ENCODE assay signal across 9 cellular contexts in the genomic region with DNA sequence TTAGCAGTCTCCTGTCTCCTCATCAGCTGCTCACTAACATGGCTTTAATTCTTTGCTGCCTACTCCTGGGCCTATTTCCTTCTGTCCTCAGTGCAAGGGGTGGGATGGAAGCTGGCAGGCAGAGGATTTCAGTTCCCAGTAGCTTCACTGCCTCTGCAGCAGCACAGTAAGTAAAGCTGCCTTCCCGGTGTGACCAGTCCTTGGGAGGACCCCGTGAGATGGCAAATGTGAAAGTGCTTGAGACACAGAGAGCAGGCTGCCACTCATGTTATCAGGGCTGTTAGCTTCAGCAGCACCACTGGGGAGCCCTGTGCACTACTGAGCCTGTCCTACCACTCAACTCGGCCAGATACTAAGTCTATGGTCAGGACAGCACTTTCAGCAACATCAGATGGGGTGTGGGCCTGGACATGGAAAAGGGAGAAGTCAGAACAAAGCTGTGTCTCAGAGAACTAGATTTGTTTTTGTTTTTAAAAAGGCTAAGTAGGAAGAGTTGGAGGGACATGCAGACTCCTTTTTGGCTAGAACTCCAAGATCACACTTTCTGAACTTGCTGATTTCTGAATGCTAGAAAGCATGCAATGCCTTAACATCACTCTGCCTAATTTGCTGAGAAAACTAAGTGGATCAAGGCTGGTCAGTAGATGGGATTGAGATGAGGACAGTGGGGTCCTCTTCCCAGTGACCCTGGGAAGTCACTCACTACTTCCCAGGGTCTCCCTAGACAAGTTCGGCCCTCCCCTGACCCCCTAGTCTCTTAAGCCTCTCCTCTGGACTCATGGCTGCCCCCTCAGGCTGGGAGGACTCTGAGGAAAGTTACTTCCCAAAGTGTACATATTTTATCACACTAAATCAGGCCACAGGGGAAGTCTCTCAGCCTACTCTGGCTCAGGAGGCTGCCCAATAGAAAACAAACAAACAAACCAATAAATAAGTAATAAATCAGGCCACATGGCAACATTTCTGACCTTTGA. TPM values are rescaled to one million over a fixed set of nuclear protein-coding genes. Genes with fewer than 3 reads are reported as not detected.
A peak's percentile ranks its signal among the peaks of the same experiment; 100 is the strongest.
DNase-seq lines count a peak whose midpoint lies in the region; ATAC-seq and TF ChIP-seq lines count a peak whose summit lies in the region.
"Had no signal": no experiment of that assay in that cellular context is flagged by ENCODE, and none has a peak within 500 bp of the region (broad histone marks: within the 10 kb centered on the region; RNA-seq: fewer than 3 reads in every experiment).

No MANE protein-coding gene starts in this region.

- no peaks in the 10 kb centered on the region for H3K9me3 Mint-ChIP-seq in CD4-positive, CD25-positive, alpha-beta regulatory T cell
- no peaks in the 10 kb centered on the region; the same call in 1 of the 3 replicates for H3K9me3 Mint-ChIP-seq in GM23338
- H3K9me3 Mint-ChIP-seq in immature natural killer cell, result no peaks in the 10 kb centered on the region

- peak overlapping the region; percentile 89 to 92 (median 90) for H3K4me3 Mint-ChIP-seq in CD4-positive, CD25-positive, alpha-beta regulatory T cell
- H3K4me3 Mint-ChIP-seq in GM23338 (peak overlapping the region; percentile 81), immature natural killer cell (peak overlapping the region; percentile 82 to 90 (median 86))

- peak overlapping the region; percentile 94 for H3K4me2 ChIP-seq in GM23338

- peak; percentile 57 to 63 for TF ChIP-seq CTCF in GM23338 (conservative IDR thresholded peaks at IDR 0.05; ENCODE audit: low read depth in 2 of 2)
- TF ChIP-seq CTCF in body of pancreas (IDR thresholded peaks at IDR 0.05), result peak in 1 of 7 experiments; percentile 11

- peak overlapping the region; percentile 63; the same call in 1 of the 2 replicates for H2AFZ ChIP-seq in GM23338

- intact Hi-C loops in body of pancreas (cut with DNase I), result no loop called here

- no peaks in the 10 kb centered on the region for H3K36me3 ChIP-seq in CD4-positive, CD25-positive, alpha-beta regulatory T cell (ENCODE audit: control insufficient read depth, insufficient read depth, low read length)
- no peaks in the 10 kb centered on the region for H3K36me3 ChIP-seq in GM23338 (ENCODE audit: insufficient read depth)
- H3K36me3 ChIP-seq in body of pancreas (replicated peaks in 1 of 2; ENCODE audit: insufficient read depth in 1 of 2, low read depth in 2 of 2), result no peaks in the 10 kb centered on the region

- H3K27me3 Mint-ChIP-seq in CD4-positive, CD25-positive, alpha-beta regulatory T cell, result no peaks in the 10 kb centered on the region
- H3K27me3 Mint-ChIP-seq in GM23338 (ENCODE audit: insufficient read depth, low read depth, poor library complexity) (peaks cover 20% of the 10 kb centered on the region), immature natural killer cell (ENCODE audit: low read depth in 3 of 3) (peaks cover 0 to 1% (median 0%) of the 10 kb centered on the region in 3 donors)

- H3K4me3 ChIP-seq in CD4-positive, CD25-positive, alpha-beta regulatory T cell (ENCODE audit: low read depth, low read length), result peak overlapping the region; percentile 68
- H3K4me3 ChIP-seq in GM23338 (peak overlapping the region; percentile 84), body of pancreas (peak overlapping the region in 1 of 2 donors; percentile 41)

- H3K9me3 ChIP-seq in CD4-positive, CD25-positive, alpha-beta regulatory T cell (ENCODE audit: control insufficient read depth in 2 of 2, low read length in 2 of 2), result no peaks in the 10 kb centered on the region
- H3K9me3 ChIP-seq in body of pancreas, result no peaks in the 10 kb centered on the region

- no peaks in the 10 kb centered on the region for H3K36me3 Mint-ChIP-seq in CD4-positive, CD25-positive, alpha-beta regulatory T cell
- H3K36me3 Mint-ChIP-seq in GM23338 (ENCODE audit: low read depth), result no peaks in the 10 kb centered on the region
- H3K36me3 Mint-ChIP-seq in immature natural killer cell, result no peaks in the 10 kb centered on the region

- H3K27ac Mint-ChIP-seq in CD4-positive, CD25-positive, alpha-beta regulatory T cell, result peak overlapping the region; percentile 88 to 95 (median 93)
- H3K27ac Mint-ChIP-seq in GM23338 (peak overlapping the region; percentile 19; the same call in 1 of the 2 replicates), immature natural killer cell (peak overlapping the region; percentile 81 to 94 (median 87))

- WGBS in body of pancreas, 2 donors, result 13 to 22% methylated on average over 4 of the region's 4 CpGs

- TF ChIP-seq POLR2A in body of pancreas (IDR thresholded peaks at IDR 0.05), result no peak

- peaks cover 5% of the 10 kb centered on the region for H3K79me2 ChIP-seq in GM23338 (replicated peaks; ENCODE audit: insufficient read depth)

- H3K27ac ChIP-seq in CD4-positive, CD25-positive, alpha-beta regulatory T cell (ENCODE audit: insufficient read depth, low read length, poor library complexity, severe bottlenecking), result peak overlapping the region; percentile 68
- peak overlapping the region; percentile 47 for H3K27ac ChIP-seq in GM23338 (ENCODE audit: low read depth)
- H3K27ac ChIP-seq in body of pancreas, result peak overlapping the region; percentile 51 to 79 (median 67)

- peaks cover 0 to 44% (median 26%) of the 10 kb centered on the region in 4 donors for H3K4me1 Mint-ChIP-seq in CD4-positive, CD25-positive, alpha-beta regulatory T cell
- peaks cover 24% of the 10 kb centered on the region for H3K4me1 Mint-ChIP-seq in GM23338
- peaks cover 24 to 27% of the 10 kb centered on the region in 2 donors for H3K4me1 Mint-ChIP-seq in immature natural killer cell

- no peaks in the 10 kb centered on the region for H4K20me1 ChIP-seq in GM23338 (replicated peaks; ENCODE audit: insufficient read depth)

- ATAC-seq in CD4-positive, CD25-positive, alpha-beta regulatory T cell (ENCODE audit: low read depth in 2 of 2), result peak; percentile 47 to 53
- ATAC-seq in GM23338 (peak; percentile 35), body of pancreas (peak; percentile 11), HG03520 (IDR thresholded peaks at IDR 0.05; ENCODE audit: unreplicated experiment) (no peak)

- DNase-seq in CD4-positive, CD25-positive, alpha-beta regulatory T cell, result peak in 2 of 3 donors; percentile 26 to 45
- DNase-seq in GM23338 (ENCODE audit: low spot score), result peak; percentile 73
- peak; percentile 72 for DNase-seq in RPMI8226
- peak in 3 of 4 donors; percentile 20 to 31 (median 26) for DNase-seq in body of pancreas
- DNase-seq in immature natural killer cell, result peak; percentile 12 to 27 (median 21)
- peak; percentile 10 for DNase-seq in stimulated activated CD4-positive, alpha-beta T cell treated with anti-CD3 and anti-CD28 coated beads, Interleukin-1b, Interleukin-23, amount 100 ng/mL, for 48 hours
- DNase-seq in DMS79 treated with DMSO at 0.1 percent for 48 hours (lab: John Stamatoyannopoulos, UW), result no peak

- H3K4me1 ChIP-seq in CD4-positive, CD25-positive, alpha-beta regulatory T cell (ENCODE audit: control insufficient read depth, insufficient read depth, low read length, poor library complexity, severe bottlenecking), result peaks cover 26% of the 10 kb centered on the region
- H3K4me1 ChIP-seq in GM23338 (ENCODE audit: insufficient read depth) (peaks cover 18% of the 10 kb centered on the region), body of pancreas (peaks cover 62% of the 10 kb centered on the region)

- H3K27me3 ChIP-seq in CD4-positive, CD25-positive, alpha-beta regulatory T cell (ENCODE audit: control insufficient read depth, insufficient read depth, low read length), result no peaks in the 10 kb centered on the region
- H3K27me3 ChIP-seq in GM23338 (ENCODE audit: insufficient read depth), result peaks cover 13% of the 10 kb centered on the region; the same call in 1 of the 2 replicates
- no peaks in the 10 kb centered on the region for H3K27me3 ChIP-seq in body of pancreas

- H3K9me2 ChIP-seq in GM23338 (ENCODE audit: insufficient read depth), result no peaks in the 10 kb centered on the region

- H3F3A ChIP-seq in GM23338 (replicated peaks; ENCODE audit: low read depth), result peaks cover 7% of the 10 kb centered on the region; the same call in 1 of the 2 replicates

TF ChIP-seq in GM23338, 12 proteins besides CTCF, POLR2A, EP300 and RAD21 (continues in another document):
- TF ChIP-seq NANOG (IDR thresholded peaks at IDR 0.05; ENCODE audit: borderline replicate concordance), result no peak
- TF ChIP-seq JUNB (IDR thresholded peaks at IDR 0.05; ENCODE audit: unreplicated experiment), result no peak
- TF ChIP-seq CREB1 (CRISPR knock-in tag; IDR thresholded peaks at IDR 0.05; ENCODE audit: low read depth), result no peak
- TF ChIP-seq ZNF331 (CRISPR knock-in tag; IDR thresholded peaks at IDR 0.05; ENCODE audit: low read depth), result no peak

RNA-seq across cellular contexts. Expression of a gene that starts 1.1 kb away (rescaled TPM):
- total RNA-seq in CD4-positive, CD25-positive, alpha-beta regulatory T cell, result 22.2 TPM
- polyA plus RNA-seq in CD4-positive, CD25-positive, alpha-beta regulatory T cell, result 1 to 10 TPM; 2.7 to 5.5 (median 3.4) TPM
- total RNA-seq in GM23338 (2014; rRNA removed; shearing (Covaris generic)), result 12.4 and 12.8 TPM in 2 replicates
- polyA plus RNA-seq in GM23338 (2016; fragmentation: Nextera tagmentation; extraction: Ambion mirVana) (6.9 and 7.5 TPM in 2 replicates), immature natural killer cell (10 to 100 TPM in 1 of 3 donors, 1 to 10 TPM in 2; 4.8 to 11.1 (median 5.4) TPM)
- total RNA-seq in body of pancreas, result 100 to 1,000 TPM in 1 of 2 donors, 10 to 100 TPM in 1; 18.7 to 120 TPM

RNA-seq across cellular contexts. Expression of a gene that starts 29.8 kb away (rescaled TPM):
- total RNA-seq in CD4-positive, CD25-positive, alpha-beta regulatory T cell, result 49.9 TPM
- polyA plus RNA-seq in CD4-positive, CD25-positive, alpha-beta regulatory T cell, result 10 to 100 TPM; 17.2 to 24.0 (median 20.5) TPM
- total RNA-seq in GM23338 (2014; rRNA removed; shearing (Covaris generic)), result 109 and 124 TPM in 2 replicates
- polyA plus RNA-seq in GM23338 (2016; fragmentation: Nextera tagmentation; extraction: Ambion mirVana) (46.4 and 47.1 TPM in 2 replicates), immature natural killer cell (10 to 100 TPM; 16.8 to 30.3 (median 23.9) TPM)
- total RNA-seq in body of pancreas, result 100 to 1,000 TPM in 1 of 2 donors, 10 to 100 TPM in 1; 70.8 to 113 TPM

RNA-seq across cellular contexts. Expression of a gene that starts 41.6 kb away (rescaled TPM):
- not detected for total RNA-seq in CD4-positive, CD25-positive, alpha-beta regulatory T cell
- not detected for polyA plus RNA-seq in CD4-positive, CD25-positive, alpha-beta regulatory T cell
- total RNA-seq in GM23338 (2014; rRNA removed; shearing (Covaris generic)), result not detected in 2 replicates
- polyA plus RNA-seq in GM23338 (2016; fragmentation: Nextera tagmentation; extraction: Ambion mirVana) (0.18 TPM in 1 of 2 replicates, not detected in the other), immature natural killer cell (not detected)
- total RNA-seq in body of pancreas, result 10 to 100 TPM in 1 of 2 donors, 1 to 10 TPM in 1; 8.8 to 13.2 TPM
- total RNA-seq: T-helper 2 cell treated with Interferon-gamma antibody and Interleukin-4, amounts not matched to agents 100 ng/mL and 5 ng/mL, for 36 hours had no signal

RNA-seq across cellular contexts. Expression of a gene that starts 51.6 kb away (rescaled TPM):
- total RNA-seq in CD4-positive, CD25-positive, alpha-beta regulatory T cell, result 45.3 TPM
- polyA plus RNA-seq in CD4-positive, CD25-positive, alpha-beta regulatory T cell, result 10 to 100 TPM; 43.3 to 53.4 (median 46.1) TPM
- 27.5 and 28.7 TPM in 2 replicates for total RNA-seq in GM23338 (2014; rRNA removed; shearing (Covaris generic))
- polyA plus RNA-seq in GM23338 (2016; fragmentation: Nextera tagmentation; extraction: Ambion mirVana) (16.5 and 18.4 TPM in 2 replicates), immature natural killer cell (10 to 100 TPM; 50.5 to 54.2 (median 54.1) TPM)
- total RNA-seq in body of pancreas, result 10 to 100 TPM; 39.2 to 44.5 TPM

RNA-seq across cellular contexts. Expression of a gene that starts 54.1 kb away (rescaled TPM):
- 0.81 TPM for total RNA-seq in CD4-positive, CD25-positive, alpha-beta regulatory T cell
- 1 to 10 TPM in 1 of 4 donors, under 1 TPM in 2, not detected in 1; 0.49 to 1.5 (median 0.59) TPM for polyA plus RNA-seq in CD4-positive, CD25-positive, alpha-beta regulatory T cell
- total RNA-seq in GM23338 (2014; rRNA removed; shearing (Covaris generic)), result 5.9 and 15.9 TPM in 2 replicates
- polyA plus RNA-seq in GM23338 (2016; fragmentation: Nextera tagmentation; extraction: Ambion mirVana), result 14.4 and 14.7 TPM in 2 replicates
- total RNA-seq in body of pancreas, result not detected
- polyA plus RNA-seq in immature natural killer cell, result under 1 TPM in 2 of 3 donors, not detected in 1; 0.47 to 0.85 TPM

Comparison
In these comparisons a context has a peak if more than half of its experiments do, and no peak if none do; other contexts are left out.
1. H3K27ac Mint-ChIP-seq: peak in every context shown above with its lines; median percentile 93 in CD4-positive, CD25-positive, alpha-beta regulatory T cell; 87 in immature natural killer cell; 19 in GM23338.